Comparison of ENCODE assay signal across 11 cellular contexts in the genomic region with DNA sequence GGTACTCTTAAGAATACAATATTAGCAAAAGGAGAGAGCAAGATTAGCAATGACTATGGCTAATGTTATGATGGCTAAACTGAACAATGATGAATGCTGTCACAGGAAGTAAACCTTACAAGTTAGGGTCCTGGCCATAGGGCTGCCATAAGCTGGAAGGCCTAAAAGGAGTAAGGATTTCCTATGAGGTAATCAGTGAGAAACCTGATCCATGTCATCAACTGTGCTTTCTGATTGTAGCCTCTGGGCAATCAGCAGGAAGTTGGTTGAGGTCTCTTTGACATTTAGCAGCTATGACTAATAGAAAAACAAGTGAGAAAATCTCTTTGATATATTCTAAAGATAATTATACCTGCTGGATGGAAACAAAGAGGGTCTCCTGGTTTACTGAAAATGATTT.
DNase-seq lines count a peak whose midpoint lies in the region; ATAC-seq, FAIRE-seq and TF ChIP-seq lines count a peak whose summit lies in the region.
"Had no signal": no experiment of that assay in that cellular context is flagged by ENCODE, and none has a peak within 500 bp of the region (broad histone marks: within the 10 kb centered on the region; RNA-seq: fewer than 3 reads in every experiment).

No MANE protein-coding gene starts in this region.

- intact Hi-C loops in activated CD8-positive, alpha-beta T cell treated with anti-CD3 and anti-CD28 coated beads for 36 hours (cut with micrococcal nuclease) = no loop called here
- intact Hi-C loops in heart left ventricle (cut with DNase I) = no loop called here

- FAIRE-seq in HTR-8/SVneo (lab: Jason Lieb, UNC) = no peak

- TF ChIP-seq POLR2A in heart left ventricle (IDR thresholded peaks at IDR 0.05) = no peak

- H3K27me3 ChIP-seq in heart left ventricle = no peaks in the 10 kb centered on the region

- TF ChIP-seq CTCF in activated CD8-positive, alpha-beta T cell treated with anti-CD3 and anti-CD28 coated beads for 36 hours (IDR thresholded peaks at IDR 0.05) = no peak
- no peak for TF ChIP-seq CTCF in heart left ventricle (IDR thresholded peaks at IDR 0.05)

- H3K27ac ChIP-seq in heart left ventricle = no peak overlapping the region
- H3K27ac ChIP-seq: parathyroid adenoma had no signal

- peaks cover 5% of the 10 kb centered on the region for H3K36me3 Mint-ChIP-seq in activated CD8-positive, alpha-beta T cell treated with anti-CD3 and anti-CD28 coated beads for 36 hours (ENCODE audit: low read depth)

- ATAC-seq in activated CD8-positive, alpha-beta T cell treated with anti-CD3 and anti-CD28 coated beads for 36 hours = peak; percentile 99
- ATAC-seq in heart left ventricle = no peak
- no peak for ATAC-seq in HG03520 (IDR thresholded peaks at IDR 0.05; ENCODE audit: unreplicated experiment)

- H3K36me3 ChIP-seq in heart left ventricle = no peaks in the 10 kb centered on the region

- peak overlapping the region; percentile 16 for H3K4me3 Mint-ChIP-seq in activated CD8-positive, alpha-beta T cell treated with anti-CD3 and anti-CD28 coated beads for 36 hours

- peaks cover 8% of the 10 kb centered on the region for H3K9me3 Mint-ChIP-seq in activated CD8-positive, alpha-beta T cell treated with anti-CD3 and anti-CD28 coated beads for 36 hours

- CTCF ChIA-PET in activated CD8-positive, alpha-beta T cell treated with anti-CD3 and anti-CD28 coated beads for 36 hours (lab: Charles Lee) = interaction anchor here (0.8 kb wide), 1 partner anchor 13 kb away, joined by 3 read pairs; no protein-coding TSS in a partner anchor

- no peaks in the 10 kb centered on the region for H3K27me3 Mint-ChIP-seq in activated CD8-positive, alpha-beta T cell treated with anti-CD3 and anti-CD28 coated beads for 36 hours

- H3K4me3 ChIP-seq in heart left ventricle = no peak overlapping the region

- POLR2A ChIA-PET in activated CD8-positive, alpha-beta T cell treated with anti-CD3 and anti-CD28 coated beads for 36 hours (lab: Charles Lee) = interaction anchor here (1.0 kb wide), 1 partner anchor 286 kb away, joined by 3 read pairs; a partner anchor contains a TSS

- H3K4me1 ChIP-seq in heart left ventricle = no peaks in the 10 kb centered on the region

- peak overlapping the region; percentile 93 for H3K27ac Mint-ChIP-seq in activated CD8-positive, alpha-beta T cell treated with anti-CD3 and anti-CD28 coated beads for 36 hours

- peaks cover 17% of the 10 kb centered on the region for H3K4me1 Mint-ChIP-seq in activated CD8-positive, alpha-beta T cell treated with anti-CD3 and anti-CD28 coated beads for 36 hours (ENCODE audit: low read depth)

- peaks cover 0 to 10% (median 3%) of the 10 kb centered on the region in 12 donors for H3K9me3 ChIP-seq in heart left ventricle

- DNase-seq in DMS153 (lab: John Stamatoyannopoulos, UW) (peak; percentile 47), DMS153 treated with DMSO at 0.1 percent for 48 hours (lab: John Stamatoyannopoulos, UW; ENCODE audit: unreplicated experiment) (no peak), HTR-8/SVneo (ENCODE audit: insufficient read length, low spot score) (peak; percentile 48), islet precursor cell (peak; percentile 66), heart left ventricle (no peak), NCI-H1105 (lab: John Stamatoyannopoulos, UW) (no peak)
- DNase-seq in activated CD8-positive, alpha-beta T cell treated with anti-CD3 and anti-CD28 coated beads for 36 hours = peak; percentile 60
- DNase-seq: 8988T, hypothalamus had no signal

Comparison
In these comparisons a context has a peak if more than half of its experiments do, and no peak if none do; other contexts are left out.
1. DNase-seq: peak in DMS153 (single experiment), HTR-8/SVneo (single experiment), activated CD8-positive, alpha-beta T cell treated with anti-CD3 and anti-CD28 coated beads for 36 hours (single experiment) and islet precursor cell (single experiment); none in DMS153 treated with DMSO at 0.1 percent for 48 hours (single experiment), heart left ventricle (0 of 5) and NCI-H1105 (single experiment).